In genomic region chr4:139018971-139019758, GRCh38 we compare ENCODE assay signal across 13 cellular contexts. TPM values are rescaled to one million over a fixed set of nuclear protein-coding genes. Genes with fewer than 3 reads are reported as not detected.
DNase-seq lines count a peak whose midpoint lies in the region; ATAC-seq, FAIRE-seq and TF ChIP-seq lines count a peak whose summit lies in the region.
"Had no signal": no experiment of that assay in that cellular context is flagged by ENCODE, and none has a peak within 500 bp of the region (broad histone marks: within the 10 kb centered on the region; RNA-seq: fewer than 3 reads in every experiment).

No MANE protein-coding gene starts in this region.

- no peak for FAIRE-seq in astrocyte (lab: Jason Lieb, UNC)
- FAIRE-seq: D721Med, H54 had no signal

- no peak overlapping the region for H2BK5ac ChIP-seq in mesendoderm (ENCODE audit: low read length)

- no peaks in the 10 kb centered on the region for H3K9me3 Mint-ChIP-seq in astrocyte (ENCODE audit: unreplicated experiment)

- H3K4me3 ChIP-seq in BLaER1 treated with 17β-estradiol and CSF1 and Interleukin-3, amounts not matched to agents 10 nM and 100 nM: peak overlapping the region in 3 of 10 experiments; percentile 90 to 97 (median 91); a peak in 5 of 20 replicates
- H3K4me3 ChIP-seq in astrocyte (ENCODE audit: insufficient read depth, low read depth, low read length) (peak overlapping the region; percentile 50), mesendoderm (ENCODE audit: low read length) (no peak overlapping the region)

- H4K20me1 ChIP-seq in BLaER1 treated with 17β-estradiol and CSF1 and Interleukin-3, amounts not matched to agents 10 nM and 100 nM: peaks cover 12 to 85% (median 71%) of the 10 kb centered on the region in 11 experiments; a peak in 21 of 22 replicates
- H4K20me1 ChIP-seq in astrocyte (ENCODE audit: insufficient read depth, low read length): peaks cover 75% of the 10 kb centered on the region

- H3K9me3 ChIP-seq in BLaER1 treated with 17β-estradiol and CSF1 and Interleukin-3, amounts not matched to agents 10 nM and 100 nM (replicated peaks in 1 of 11): no peaks in the 10 kb centered on the region
- no peaks in the 10 kb centered on the region for H3K9me3 ChIP-seq in astrocyte (ENCODE audit: insufficient read depth, low read depth, low read length)

- peak overlapping the region in 5 of 11 experiments; percentile 7 to 41 (median 14); a peak in 4 of 22 replicates for H3K27ac ChIP-seq in BLaER1 treated with 17β-estradiol and CSF1 and Interleukin-3, amounts not matched to agents 10 nM and 100 nM
- no peak overlapping the region for H3K27ac ChIP-seq in astrocyte (ENCODE audit: low read depth, low read length)
- no peak overlapping the region for H3K27ac ChIP-seq in mesendoderm (ENCODE audit: low read depth, low read length)

- no peak overlapping the region for H4K5ac ChIP-seq in mesendoderm (ENCODE audit: low read length)

- H3K27ac Mint-ChIP-seq in astrocyte (ENCODE audit: unreplicated experiment): peak overlapping the region; percentile 83

- no peak for ATAC-seq in HG02759 (IDR thresholded peaks at IDR 0.05; ENCODE audit: unreplicated experiment)
- ATAC-seq in GM21515 (IDR thresholded peaks at IDR 0.05; ENCODE audit: unreplicated experiment): no peak

- H3K79me1 ChIP-seq in mesendoderm (ENCODE audit: low read length): peaks cover 3% of the 10 kb centered on the region

- H3K4ac ChIP-seq in mesendoderm (ENCODE audit: low read depth, low read length): no peak overlapping the region

- no peak overlapping the region for H2AK5ac ChIP-seq in mesendoderm (ENCODE audit: low read length)

- H2BK15ac ChIP-seq in mesendoderm (replicated peaks; ENCODE audit: low read depth): no peak overlapping the region

- H3K4me1 Mint-ChIP-seq in astrocyte (ENCODE audit: low read depth, unreplicated experiment): peaks cover 28% of the 10 kb centered on the region

- H3K4me1 ChIP-seq in BLaER1 treated with 17β-estradiol and CSF1 and Interleukin-3, amounts not matched to agents 10 nM and 100 nM: peaks cover 42 to 65% (median 48%) of the 10 kb centered on the region in 10 experiments
- H3K4me1 ChIP-seq in astrocyte (ENCODE audit: insufficient read depth, low read length): peaks cover 31% of the 10 kb centered on the region
- H3K4me1 ChIP-seq in mesendoderm (ENCODE audit: control insufficient read depth, low read depth, low read length): peaks cover 17% of the 10 kb centered on the region

- H3K27me3 Mint-ChIP-seq in astrocyte (ENCODE audit: low read depth, unreplicated experiment): no peaks in the 10 kb centered on the region
- H3K27me3 Mint-ChIP-seq: activated naive CD4-positive, alpha-beta T cell treated with anti-CD3 and anti-CD28 coated beads, Interleukin-2, amount 50 U/mL, for 24 hours had no signal

- H2BK120ac ChIP-seq in mesendoderm (ENCODE audit: low read depth, low read length): no peak overlapping the region

- no peak overlapping the region for H4K8ac ChIP-seq in mesendoderm (ENCODE audit: low read depth, low read length)

- H3K79me2 ChIP-seq in astrocyte (ENCODE audit: insufficient read depth, low read length) (peaks cover 85% of the 10 kb centered on the region), mesendoderm (ENCODE audit: control insufficient read depth, insufficient read depth, low read length) (peaks cover 74% of the 10 kb centered on the region)

- H3K4me3 Mint-ChIP-seq in astrocyte (ENCODE audit: unreplicated experiment): peak overlapping the region; percentile 95

- no peak overlapping the region for H2AFZ ChIP-seq in astrocyte (ENCODE audit: low read depth, low read length)

- peaks cover 0 to 54% (median 46%) of the 10 kb centered on the region in 11 experiments; a peak in 18 of 22 replicates for H3K36me3 ChIP-seq in BLaER1 treated with 17β-estradiol and CSF1 and Interleukin-3, amounts not matched to agents 10 nM and 100 nM
- H3K36me3 ChIP-seq in astrocyte (ENCODE audit: insufficient read depth, low read length): peaks cover 3% of the 10 kb centered on the region
- H3K36me3 ChIP-seq in mesendoderm (ENCODE audit: control insufficient read depth, insufficient read depth, low read length): peaks cover 2% of the 10 kb centered on the region

- H3K27me3 ChIP-seq in BLaER1 treated with 17β-estradiol and CSF1 and Interleukin-3, amounts not matched to agents 10 nM and 100 nM: no peaks in the 10 kb centered on the region
- H3K27me3 ChIP-seq in astrocyte (ENCODE audit: insufficient read depth, low read length) (no peaks in the 10 kb centered on the region), mesendoderm (ENCODE audit: insufficient read depth, low read length, poor library complexity) (no peaks in the 10 kb centered on the region)

- H3K23ac ChIP-seq in mesendoderm (ENCODE audit: low read length): no peak overlapping the region

- H3K4me2 ChIP-seq in BLaER1 treated with 17β-estradiol and CSF1 and Interleukin-3, amounts not matched to agents 10 nM and 100 nM: peak overlapping the region; percentile 77 to 94 (median 84)
- peak overlapping the region; percentile 90 for H3K4me2 ChIP-seq in astrocyte (ENCODE audit: low read length)
- peak overlapping the region; percentile 7 for H3K4me2 ChIP-seq in mesendoderm (ENCODE audit: low read length)

- DNase-seq in LHCN-M2 (ENCODE audit: low read depth): peak; percentile 79
- peak; percentile 67 for DNase-seq in astrocyte (ENCODE audit: low read depth)
- no peak for DNase-seq in mesendoderm
- no peak for DNase-seq in COLO829 (ENCODE audit: low spot score)
- no peak for DNase-seq in activated naive CD4-positive, alpha-beta T cell (lab: John Stamatoyannopoulos, UW)
- DNase-seq: NCI-H146, Right ventricle myocardium superior had no signal

- no peak overlapping the region for H3K18ac ChIP-seq in mesendoderm (ENCODE audit: low read length)

- WGBS in mesendoderm (ENCODE audit: extremely low coverage, insufficient coverage, low lambda C conversion rate): no CpG with 5 or more reads among the region's 10 CpGs

- peak overlapping the region in 2 of 11 experiments; percentile 7 to 31; a peak in 2 of 22 replicates for H3K9ac ChIP-seq in BLaER1 treated with 17β-estradiol and CSF1 and Interleukin-3, amounts not matched to agents 10 nM and 100 nM
- no peak overlapping the region for H3K9ac ChIP-seq in astrocyte (ENCODE audit: low read length)
- H3K9ac ChIP-seq in mesendoderm (ENCODE audit: low read length): peak overlapping the region; percentile 45

- H3K56ac ChIP-seq in mesendoderm (ENCODE audit: low read length): peak overlapping the region; percentile 47

- TF ChIP-seq CTCF in astrocyte (IDR thresholded peaks at IDR 0.05; ENCODE audit: insufficient read depth, low read depth, low read length): no peak

- H3K36me3 Mint-ChIP-seq in astrocyte (ENCODE audit: low read depth, unreplicated experiment): peaks cover 3% of the 10 kb centered on the region

RNA-seq across cellular contexts. Expression of gene NOCT, which starts 3.6 kb away (rescaled TPM):
- total RNA-seq in LHCN-M2 (2014; rRNA removed) (14.4 and 18.6 TPM in 2 replicates), astrocyte (73.5 and 73.6 TPM in 2 replicates)
- polyA plus RNA-seq in LHCN-M2 (2012): 9.7 TPM
- 56.3 TPM for polyA plus RNA-seq in mesendoderm (2013, experiment 1 of 2)
- 58.8 TPM for polyA plus RNA-seq in mesendoderm (2013, experiment 2 of 2)

Comparison
In these comparisons a context has a peak if more than half of its experiments do, and no peak if none do; other contexts are left out.
1. H3K4me2 ChIP-seq: peak in every context shown above with its lines; median percentile 90 in astrocyte; 84 in BLaER1 treated with 17β-estradiol and CSF1 and Interleukin-3, amounts not matched to agents 10 nM and 100 nM; 7 in mesendoderm.
2. DNase-seq: peak in LHCN-M2 (single experiment) and astrocyte (single experiment); none in mesendoderm (single experiment), COLO829 (single experiment) and activated naive CD4-positive, alpha-beta T cell (0 of 4).